Comparison of ENCODE assay signal across 16 cellular contexts in the genomic region with DNA sequence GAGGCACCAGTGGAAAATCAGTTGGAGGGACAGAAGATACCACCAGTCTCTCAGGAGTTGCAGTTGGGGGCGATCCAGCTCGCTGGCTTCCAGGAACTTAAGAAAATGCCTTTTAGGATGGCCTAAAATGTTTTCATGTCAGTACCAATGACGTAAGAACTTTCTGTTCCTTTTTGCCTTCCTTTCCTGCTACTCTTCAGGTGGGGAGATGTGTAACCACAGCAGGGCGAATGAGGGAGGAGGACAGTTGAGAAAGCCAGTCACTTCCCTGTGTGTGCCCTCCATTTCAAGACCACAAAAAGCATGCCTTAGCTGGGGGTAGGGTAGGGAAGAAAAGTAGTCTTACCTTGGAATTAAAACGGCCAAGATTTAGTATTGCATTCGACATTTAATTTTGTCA.
DNase-seq lines count a peak whose midpoint lies in the region; ATAC-seq and TF ChIP-seq lines count a peak whose summit lies in the region.
"Had no signal": no experiment of that assay in that cellular context is flagged by ENCODE, and none has a peak within 500 bp of the region (broad histone marks: within the 10 kb centered on the region; RNA-seq: fewer than 3 reads in every experiment).

No MANE protein-coding gene starts in this region.

- DNase-seq in SKM-1 treated with dmso at 0.1 percent for 144 hours (lab: John Stamatoyannopoulos, UW; ENCODE audit: unreplicated experiment) (peak; percentile 15), SKM-1 (lab: John Stamatoyannopoulos, UW; ENCODE audit: unreplicated experiment) (no peak), germinal center (ENCODE audit: low spot score) (peak; percentile 3), testis (no peak), immature natural killer cell (no peak)
- DNase-seq: 8988T; CD4-positive, alpha-beta memory T cell; DMS153; DMS79; GDM1; HCEC 1CT had no signal

- peak overlapping the region; percentile 39; the same call in 1 of the 2 replicates for H3K4me2 ChIP-seq in OCI-LY3 (ENCODE audit: low read length)
- H3K4me2 ChIP-seq: BLaER1, GM23338 had no signal

- no peak for ATAC-seq in SK-N-SH treated with all-trans-retinoic acid at 6 μM for 48 hours
- ATAC-seq: GM23338 had no signal

- no peaks in the 10 kb centered on the region for H3K4me1 Mint-ChIP-seq in immature natural killer cell
- H3K4me1 Mint-ChIP-seq: CD14-positive monocyte; CD4-positive, alpha-beta memory T cell had no signal

- H3K9me3 ChIP-seq in OCI-LY3 (ENCODE audit: insufficient read depth, low read length) (no peaks in the 10 kb centered on the region), testis (no peaks in the 10 kb centered on the region)
- H3K9me3 ChIP-seq: BLaER1 had no signal

- 88 to 97% methylated on average over 6 of the region's 6 CpGs for WGBS in testis, 2 donors

- peaks cover 0 to 2% (median 0%) of the 10 kb centered on the region in 3 donors for H3K27me3 Mint-ChIP-seq in immature natural killer cell (ENCODE audit: low read depth in 3 of 3)
- H3K27me3 Mint-ChIP-seq: CD4-positive, alpha-beta memory T cell had no signal

- H3K27ac Mint-ChIP-seq in immature natural killer cell = no peak overlapping the region
- H3K27ac Mint-ChIP-seq: CD14-positive monocyte; CD4-positive, alpha-beta memory T cell; GM23338 had no signal

- TF ChIP-seq CTCF in OCI-LY3 (IDR thresholded peaks at IDR 0.05; ENCODE audit: low read depth, low read length) (no peak), testis (IDR thresholded peaks at IDR 0.05) (no peak)

- TF ChIP-seq POLR2A in testis (IDR thresholded peaks at IDR 0.05) = no peak

- H3K9me3 Mint-ChIP-seq in immature natural killer cell = no peaks in the 10 kb centered on the region
- H3K9me3 Mint-ChIP-seq: CD14-positive monocyte; CD4-positive, alpha-beta memory T cell; GM23338 had no signal

- no peaks in the 10 kb centered on the region for H3K79me2 ChIP-seq in OCI-LY3 (ENCODE audit: low read length)

- H3K4me1 ChIP-seq in OCI-LY3 (ENCODE audit: low read length) (peaks cover 22% of the 10 kb centered on the region), testis (no peaks in the 10 kb centered on the region)
- H3K4me1 ChIP-seq: BLaER1 had no signal

- H3K27me3 ChIP-seq in OCI-LY3 (ENCODE audit: low read depth, low read length) (no peaks in the 10 kb centered on the region), testis (no peaks in the 10 kb centered on the region)
- H3K27me3 ChIP-seq: BLaER1 had no signal

- no peak overlapping the region for H3K4me3 ChIP-seq in OCI-LY3 (ENCODE audit: low read length)
- H3K4me3 ChIP-seq in testis = no peak overlapping the region
- H3K4me3 ChIP-seq: BLaER1, GM23338 had no signal

- no peak overlapping the region for H3K4me3 Mint-ChIP-seq in immature natural killer cell
- H3K4me3 Mint-ChIP-seq: CD14-positive monocyte; CD4-positive, alpha-beta memory T cell; GM23338 had no signal

- H3K9ac ChIP-seq in OCI-LY3 (ENCODE audit: low read length) = no peak overlapping the region
- H3K9ac ChIP-seq: BLaER1 had no signal

- no peak overlapping the region for H2AFZ ChIP-seq in OCI-LY3 (ENCODE audit: low read depth, low read length)
- H2AFZ ChIP-seq: GM23338 had no signal

- H4K20me1 ChIP-seq in OCI-LY3 (ENCODE audit: insufficient read depth, low read length) = no peaks in the 10 kb centered on the region
- H4K20me1 ChIP-seq: BLaER1 had no signal

- H3K36me3 ChIP-seq in OCI-LY3 (replicated peaks; ENCODE audit: low read depth, low read length) (no peaks in the 10 kb centered on the region), testis (ENCODE audit: low read depth, missing control alignments) (no peaks in the 10 kb centered on the region)
- H3K36me3 ChIP-seq: BLaER1 had no signal

- H3K27ac ChIP-seq in OCI-LY3 (ENCODE audit: low read length) (no peak overlapping the region), testis (no peak overlapping the region)
- H3K27ac ChIP-seq: BLaER1 had no signal

- H3K36me3 Mint-ChIP-seq in immature natural killer cell = no peaks in the 10 kb centered on the region
- H3K36me3 Mint-ChIP-seq: CD14-positive monocyte; CD4-positive, alpha-beta memory T cell had no signal

- intact Hi-C loops in testis (cut with DNase I; ENCODE audit: low total_unique reads) = no loop called here

TF ChIP-seq in SK-N-SH treated with all-trans-retinoic acid at 6 μM for 48 hours, 23 proteins besides CTCF, POLR2A, EP300 and RAD21 (continues in another document):
- TF ChIP-seq ISL1 (CRISPR knock-in tag; IDR thresholded peaks at IDR 0.05) (no peak), OSR1 (CRISPR knock-in tag; IDR thresholded peaks at IDR 0.05) (no peak), ZFP30 (CRISPR knock-in tag; IDR thresholded peaks at IDR 0.05) (no peak), BACH2 (CRISPR knock-in tag; IDR thresholded peaks at IDR 0.05; ENCODE audit: borderline replicate concordance) (no peak), TSHZ2 (CRISPR knock-in tag; IDR thresholded peaks at IDR 0.05) (no peak), ARNTL (CRISPR knock-in tag; IDR thresholded peaks at IDR 0.05; ENCODE audit: borderline replicate concordance, low read depth) (no peak), TOX (CRISPR knock-in tag; IDR thresholded peaks at IDR 0.05; ENCODE audit: borderline replicate concordance) (no peak), ZFP3 (CRISPR knock-in tag; IDR thresholded peaks at IDR 0.05) (no peak), GLIS3 (CRISPR knock-in tag; IDR thresholded peaks at IDR 0.05) (no peak), PPARA (CRISPR knock-in tag; IDR thresholded peaks at IDR 0.05; ENCODE audit: borderline replicate concordance) (no peak), POU6F1 (CRISPR knock-in tag; IDR thresholded peaks at IDR 0.05; ENCODE audit: borderline replicate concordance, low read depth) (no peak), PATZ1 (CRISPR knock-in tag; IDR thresholded peaks at IDR 0.05; ENCODE audit: borderline replicate concordance) (no peak), ZNF565 (CRISPR knock-in tag; conservative IDR thresholded peaks at IDR 0.05; ENCODE audit: low read depth) (no peak), CREB5 (CRISPR knock-in tag; IDR thresholded peaks at IDR 0.05; ENCODE audit: low read depth) (no peak), ZNF8 (CRISPR knock-in tag; IDR thresholded peaks at IDR 0.05) (no peak)

Comparison
In these comparisons a context has a peak if more than half of its experiments do, and no peak if none do; other contexts are left out.
1. DNase-seq: peak in SKM-1 treated with dmso at 0.1 percent for 144 hours (single experiment) and germinal center (single experiment); none in SKM-1 (single experiment), testis (single experiment) and immature natural killer cell (0 of 3).